12 cellular contexts compared by ENCODE assay signal in the genomic region with DNA sequence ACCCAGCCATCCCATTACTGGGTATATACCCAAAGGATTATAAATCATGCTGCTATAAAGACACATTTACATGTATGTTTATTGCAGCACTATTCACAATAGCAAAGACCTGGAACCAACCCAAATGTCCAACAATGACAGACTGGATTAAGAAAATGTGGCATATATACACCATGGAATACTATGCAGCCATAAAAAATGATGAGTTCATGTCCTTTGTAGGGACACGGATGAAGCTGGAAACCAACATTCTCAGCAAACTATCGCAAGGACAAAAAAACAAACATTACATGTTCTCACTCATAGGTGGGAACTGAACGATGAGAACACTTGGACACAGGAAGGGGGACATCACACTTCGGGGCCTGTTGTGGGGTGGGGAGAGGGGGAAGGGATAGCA. TPM values are rescaled to one million over a fixed set of nuclear protein-coding genes. Genes with fewer than 3 reads are reported as not detected.
DNase-seq lines count a peak whose midpoint lies in the region; ATAC-seq and TF ChIP-seq lines count a peak whose summit lies in the region.
"Not testable (repeated sequence)": the region's sequence is repeated elsewhere in the genome, so short reads cannot be mapped to it uniquely, and the experiment has no call there.
"Had no signal": no experiment of that assay in that cellular context is flagged by ENCODE, and none has a peak within 500 bp of the region (broad histone marks: within the 10 kb centered on the region; RNA-seq: fewer than 3 reads in every experiment).

No MANE protein-coding gene starts in this region.

- H3K4me3 ChIP-seq in CD8-positive, alpha-beta T cell (ENCODE audit: low read depth, low read length); IMR-90 (ENCODE audit: insufficient read depth, low read depth, low read length): not testable (repeated sequence)
- H3K4me3 ChIP-seq in coronary artery (peak overlapping the region; percentile 96), left ventricle myocardium inferior (peak overlapping the region; percentile 88), suprapubic skin (peak overlapping the region; percentile 84)

- not testable (repeated sequence) for H3K27ac ChIP-seq in CD8-positive, alpha-beta T cell (ENCODE audit: low read depth, low read length); IMR-90 (ENCODE audit: insufficient read depth, low read length); coronary artery; left ventricle myocardium inferior (replicated peaks); suprapubic skin

- not testable (repeated sequence) for H4K8ac ChIP-seq in IMR-90 (ENCODE audit: low read depth in 2 of 2, low read length in 2 of 2)

- not testable (repeated sequence) for H4K5ac ChIP-seq in IMR-90 (ENCODE audit: low read depth, low read length)

- H2BK15ac ChIP-seq in IMR-90 (ENCODE audit: low read depth, low read length): not testable (repeated sequence)

- intact Hi-C loops in CD8-positive, alpha-beta T cell (cut with DNase I, micrococcal nuclease): loop anchor here (2.0 to 10.0 kb wide), 2 partner anchors 145 to 727 kb away; partner anchors contain the start of gene KANSL1 (in 1 of the 2)
- intact Hi-C loops in IMR-90 (cut with micrococcal nuclease): loop anchor here (5.0 to 10.0 kb wide), 2 partner anchors 70 to 657 kb away; partner anchors contain the start of gene WNT9B
- intact Hi-C loops in activated T-helper 2 cell treated with anti-CD3 and anti-CD28 coated beads, Interferon-gamma antibody, Interleukin-2, Interleukin-4, amounts not matched to agents 10 μg/mL and 5 μg/mL and 100 μg/mL, durations not matched to agents 14 hours and 24 hours and 36 hours (cut with micrococcal nuclease); left ventricle myocardium inferior (cut with micrococcal nuclease): not testable (repeated sequence)

- H4K91ac ChIP-seq in IMR-90 (ENCODE audit: insufficient read depth, low read depth, low read length): not testable (repeated sequence)

- H3K4me1 ChIP-seq in CD8-positive, alpha-beta T cell (ENCODE audit: insufficient read depth, low read length): peaks cover 26% of the 10 kb centered on the region
- not testable (repeated sequence) for H3K4me1 ChIP-seq in IMR-90 (ENCODE audit: control insufficient read depth, insufficient read depth, low read length)
- H3K4me1 ChIP-seq in left ventricle myocardium inferior (peaks cover 44% of the 10 kb centered on the region), suprapubic skin (peaks cover 41% of the 10 kb centered on the region)

- TF ChIP-seq EP300 in suprapubic skin (IDR thresholded peaks at IDR 0.05): not testable (repeated sequence)

- H3K27me3 Mint-ChIP-seq in CD8-positive, alpha-beta T cell (ENCODE audit: low read depth); T-helper 17 cell; activated T-helper 2 cell treated with anti-CD3 and anti-CD28 coated beads, Interferon-gamma antibody, Interleukin-2, Interleukin-4, amounts not matched to agents 10 μg/mL and 5 μg/mL and 100 μg/mL, durations not matched to agents 14 hours and 24 hours and 36 hours (ENCODE audit: low read depth); nephron (ENCODE audit: low read depth): not testable (repeated sequence)

- not testable (repeated sequence) for TF ChIP-seq CTCF in CD8-positive, alpha-beta T cell (IDR thresholded peaks at IDR 0.05); IMR-90 (conservative IDR thresholded peaks at IDR 0.05; ENCODE audit: low read depth, low read length); coronary artery (IDR thresholded peaks at IDR 0.05); left ventricle myocardium inferior (IDR thresholded peaks at IDR 0.05; ENCODE audit: borderline replicate concordance); nephron (IDR thresholded peaks at IDR 0.05; ENCODE audit: unreplicated experiment in 3 of 3); suprapubic skin (IDR thresholded peaks at IDR 0.05)

- H3K4me2 ChIP-seq in IMR-90 (ENCODE audit: low read depth, low read length): peak overlapping the region; percentile 49; the same call in 1 of the 2 replicates

- peaks cover 49% of the 10 kb centered on the region for H3K4me1 Mint-ChIP-seq in CD8-positive, alpha-beta T cell (ENCODE audit: low read depth)
- H3K4me1 Mint-ChIP-seq in T-helper 17 cell: peaks cover 34% of the 10 kb centered on the region
- peaks cover 28% of the 10 kb centered on the region for H3K4me1 Mint-ChIP-seq in activated T-helper 2 cell treated with anti-CD3 and anti-CD28 coated beads, Interferon-gamma antibody, Interleukin-2, Interleukin-4, amounts not matched to agents 10 μg/mL and 5 μg/mL and 100 μg/mL, durations not matched to agents 14 hours and 24 hours and 36 hours (ENCODE audit: low read depth)
- H3K4me1 Mint-ChIP-seq in nephron: peaks cover 32% of the 10 kb centered on the region

- not testable (repeated sequence) for H3K9me1 ChIP-seq in IMR-90 (ENCODE audit: insufficient read depth, low read length)

- H3K23ac ChIP-seq in IMR-90 (ENCODE audit: low read depth, low read length): not testable (repeated sequence)

- not testable (repeated sequence) for H2AK5ac ChIP-seq in IMR-90 (ENCODE audit: low read depth, low read length)

- H3K27ac Mint-ChIP-seq in CD8-positive, alpha-beta T cell: peak overlapping the region; percentile 86
- H3K27ac Mint-ChIP-seq in T-helper 17 cell: peak overlapping the region; percentile 97
- peak overlapping the region; percentile 56 for H3K27ac Mint-ChIP-seq in activated T-helper 2 cell treated with anti-CD3 and anti-CD28 coated beads, Interferon-gamma antibody, Interleukin-2, Interleukin-4, amounts not matched to agents 10 μg/mL and 5 μg/mL and 100 μg/mL, durations not matched to agents 14 hours and 24 hours and 36 hours
- H3K27ac Mint-ChIP-seq in nephron: peak overlapping the region; percentile 68 to 100 (median 100)

- in situ Hi-C loops in IMR-90 (cut with MboI; ENCODE audit: low sequenced_read_pairs): not testable (repeated sequence)

- H3K9me3 Mint-ChIP-seq in CD8-positive, alpha-beta T cell; activated T-helper 2 cell treated with anti-CD3 and anti-CD28 coated beads, Interferon-gamma antibody, Interleukin-2, Interleukin-4, amounts not matched to agents 10 μg/mL and 5 μg/mL and 100 μg/mL, durations not matched to agents 14 hours and 24 hours and 36 hours; nephron: not testable (repeated sequence)

- dilution Hi-C loops in IMR-90 (cut with HindIII; ENCODE audit: low sequenced_read_pairs, unreplicated experiment): not testable (repeated sequence)

- H2BK20ac ChIP-seq in IMR-90 (ENCODE audit: low read depth, low read length): not testable (repeated sequence)

- TF ChIP-seq RAD21 in IMR-90 (IDR thresholded peaks at IDR 0.05; ENCODE audit: low read length): not testable (repeated sequence)

- H4K20me1 ChIP-seq in IMR-90 (ENCODE audit: insufficient read depth, low read length): peaks cover 32% of the 10 kb centered on the region

- not testable (repeated sequence) for DNase-seq in CD8-positive, alpha-beta T cell; IMR-90; T-helper 17 cell; activated T-helper 2 cell treated with anti-CD3 and anti-CD28 coated beads, Interferon-gamma antibody, Interleukin-2, Interleukin-4, amounts not matched to agents 10 μg/mL and 5 μg/mL and 100 μg/mL, durations not matched to agents 14 hours and 24 hours and 36 hours (ENCODE audit: low spot score); coronary artery (ENCODE audit: low spot score); left ventricle myocardium inferior; suprapubic skin (ENCODE audit: low spot score in 2 of 2)

- peaks cover 10 to 37% of the 10 kb centered on the region in 2 experiments; a peak in 3 of 4 replicates for H3K79me1 ChIP-seq in IMR-90 (ENCODE audit: low read depth in 1 of 2, low read length in 2 of 2)

- not testable (repeated sequence) for H3K36me3 Mint-ChIP-seq in CD8-positive, alpha-beta T cell; T-helper 17 cell (ENCODE audit: low read depth); nephron (ENCODE audit: low read depth)
- H3K36me3 Mint-ChIP-seq in activated T-helper 2 cell treated with anti-CD3 and anti-CD28 coated beads, Interferon-gamma antibody, Interleukin-2, Interleukin-4, amounts not matched to agents 10 μg/mL and 5 μg/mL and 100 μg/mL, durations not matched to agents 14 hours and 24 hours and 36 hours (ENCODE audit: low read depth): peaks cover 14% of the 10 kb centered on the region

- H2AK9ac ChIP-seq in IMR-90 (replicated peaks; ENCODE audit: low read depth, low read length, poor library complexity): not testable (repeated sequence)

- not testable (repeated sequence) for H3K4ac ChIP-seq in IMR-90 (ENCODE audit: low read depth, low read length)

- H3K14ac ChIP-seq in IMR-90 (replicated peaks; ENCODE audit: low read depth, low read length): not testable (repeated sequence)

- POLR2A ChIA-PET in CD8-positive, alpha-beta T cell (lab: Charles Lee); IMR-90 (lab: Charles Lee; ENCODE audit: unreplicated experiment): not testable (repeated sequence)

- not testable (repeated sequence) for BruUV-seq in IMR-90 (replicated peaks; lab: Mats Ljungman, UMichigan)

- not testable (repeated sequence) for H2BK5ac ChIP-seq in IMR-90 (ENCODE audit: low read depth, low read length, poor library complexity, severe bottlenecking)

- H3K18ac ChIP-seq in IMR-90 (ENCODE audit: low read depth, low read length): not testable (repeated sequence)

- no CpG with 5 or more reads among the region's 4 CpGs for whole genome bisulfite sequencing in IMR-90 (ENCODE audit: extremely low coverage in 2 of 2, insufficient read length in 1 of 2), 2 experiments
- 86% methylated on average over 4 of the region's 4 CpGs for WGBS in suprapubic skin

- not testable (repeated sequence) for H3K27me3 ChIP-seq in CD8-positive, alpha-beta T cell (ENCODE audit: insufficient read depth, low read length); IMR-90 (ENCODE audit: control insufficient read depth, insufficient read depth, low read length); left ventricle myocardium inferior (ENCODE audit: low read depth); suprapubic skin

- not testable (repeated sequence) for H3K56ac ChIP-seq in IMR-90 (ENCODE audit: extremely low read depth, insufficient read depth, low read length)

- ATAC-seq in CD8-positive, alpha-beta T cell; IMR-90 (ENCODE audit: low read depth); T-helper 17 cell: not testable (repeated sequence)

- CTCF ChIA-PET in CD8-positive, alpha-beta T cell (lab: Charles Lee); IMR-90 (lab: Yijun Ruan, JAX): not testable (repeated sequence)

- H3K9me3 ChIP-seq in CD8-positive, alpha-beta T cell (ENCODE audit: low read length); IMR-90 (ENCODE audit: control insufficient read depth, insufficient read depth, low read length); T-helper 17 cell (ENCODE audit: control insufficient read depth, low read length, poor library complexity, severe bottlenecking); left ventricle myocardium inferior (replicated peaks); suprapubic skin: not testable (repeated sequence)

- TF ChIP-seq POLR2A in IMR-90 (IDR thresholded peaks at IDR 0.05; ENCODE audit: low read depth, low read length); suprapubic skin (IDR thresholded peaks at IDR 0.05): not testable (repeated sequence)

- not testable (repeated sequence) for H3K36me3 ChIP-seq in CD8-positive, alpha-beta T cell (ENCODE audit: insufficient read depth, low read length); IMR-90 (ENCODE audit: control insufficient read depth, insufficient read depth, low read length); left ventricle myocardium inferior; suprapubic skin

- H3K4me3 Mint-ChIP-seq in CD8-positive, alpha-beta T cell: peak overlapping the region; percentile 67
- peak overlapping the region; percentile 80 for H3K4me3 Mint-ChIP-seq in T-helper 17 cell
- H3K4me3 Mint-ChIP-seq in activated T-helper 2 cell treated with anti-CD3 and anti-CD28 coated beads, Interferon-gamma antibody, Interleukin-2, Interleukin-4, amounts not matched to agents 10 μg/mL and 5 μg/mL and 100 μg/mL, durations not matched to agents 14 hours and 24 hours and 36 hours (ENCODE audit: low read depth): peak overlapping the region; percentile 81
- H3K4me3 Mint-ChIP-seq in nephron: peak overlapping the region; percentile 78 to 88 (median 85)

- H2BK120ac ChIP-seq in IMR-90 (ENCODE audit: low read depth, low read length): not testable (repeated sequence)

- H3K9ac ChIP-seq in IMR-90 (ENCODE audit: low read depth, low read length): not testable (repeated sequence)

- H2AFZ ChIP-seq in IMR-90 (replicated peaks; ENCODE audit: low read length, poor library complexity): not testable (repeated sequence)

RNA-seq across cellular contexts. Expression of gene GOSR2, which starts 1.0 kb away (rescaled TPM):
- 10 to 100 TPM; 45.5 to 47.3 TPM for total RNA-seq in CD8-positive, alpha-beta T cell
- total RNA-seq in IMR-90 (2012; rRNA removed) (65.8 and 75.6 TPM in 2 replicates), T-helper 17 cell (10 to 100 TPM; 54.5 to 57.9 TPM), left ventricle myocardium inferior (41.9 TPM), suprapubic skin (10 to 100 TPM; 28.1 to 72.6 (median 41.1) TPM)
- polyA plus RNA-seq in IMR-90 (2012; rRNA removed): 59.5 and 63.4 TPM in 2 replicates
- 33.4 and 53.7 TPM in 2 replicates for polyA plus RNA-seq in IMR-90 (2012; cell fraction: cytosol; rRNA removed)
- 37.6 and 83.5 TPM in 2 replicates for polyA plus RNA-seq in IMR-90 (2012; cell fraction: nucleus; rRNA removed; ENCODE audit: low replicate concordance)
- 53.9 and 60.4 TPM in 2 replicates for total RNA-seq in activated T-helper 2 cell treated with anti-CD3 and anti-CD28 coated beads, Interferon-gamma antibody, Interleukin-2, Interleukin-4, amounts not matched to agents 10 μg/mL and 5 μg/mL and 100 μg/mL, durations not matched to agents 14 hours and 24 hours and 36 hours

RNA-seq across cellular contexts. Expression of gene RPRML, which starts 57.1 kb away (rescaled TPM):
- total RNA-seq in CD8-positive, alpha-beta T cell: not detected
- total RNA-seq in IMR-90 (2012; rRNA removed) (not detected in 2 replicates), T-helper 17 cell (not detected), left ventricle myocardium inferior (not detected), suprapubic skin (1 to 10 TPM in 3 of 4 donors, under 1 TPM in 1; 0.64 to 6.8 (median 3.3) TPM)
- not detected in 2 replicates for polyA plus RNA-seq in IMR-90 (2012; rRNA removed)
- not detected in 2 replicates for polyA plus RNA-seq in IMR-90 (2012; cell fraction: cytosol; rRNA removed)
- not detected in 2 replicates for polyA plus RNA-seq in IMR-90 (2012; cell fraction: nucleus; rRNA removed; ENCODE audit: low replicate concordance)
- not detected in 2 replicates for total RNA-seq in activated T-helper 2 cell treated with anti-CD3 and anti-CD28 coated beads, Interferon-gamma antibody, Interleukin-2, Interleukin-4, amounts not matched to agents 10 μg/mL and 5 μg/mL and 100 μg/mL, durations not matched to agents 14 hours and 24 hours and 36 hours
- total RNA-seq: activated CD8-positive, alpha-beta memory T cell treated with anti-CD3 and anti-CD28 coated beads for 36 hours; fibroblast of villous mesenchyme; liver; right atrium auricular region had no signal
